ENCODE assay signal across 8 cellular contexts in the genomic region with DNA sequence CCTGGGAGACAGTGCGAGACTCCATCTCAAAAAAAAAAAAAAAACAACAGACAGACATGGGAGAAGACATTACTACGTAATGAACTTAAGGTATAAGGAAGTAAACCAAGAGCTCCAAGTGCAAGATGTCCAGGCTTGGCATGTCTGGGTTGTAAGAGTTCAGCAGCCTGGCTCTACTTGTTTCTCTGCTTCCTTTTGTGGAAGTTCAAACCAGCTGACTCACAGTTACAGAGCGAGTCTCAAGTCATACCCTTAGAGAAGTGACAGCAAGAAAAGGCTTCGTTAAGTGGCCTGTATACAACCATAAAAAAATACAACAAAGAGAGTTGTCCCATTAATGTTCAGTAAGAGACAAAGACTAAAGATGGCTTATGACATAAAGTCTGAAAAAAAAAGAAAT. TPM values are rescaled to one million over a fixed set of nuclear protein-coding genes. Genes with fewer than 3 reads are reported as not detected.
A peak's percentile ranks its signal among the peaks of the same experiment; 100 is the strongest.
DNase-seq lines count a peak whose midpoint lies in the region; ATAC-seq and TF ChIP-seq lines count a peak whose summit lies in the region.

No MANE protein-coding gene starts in this region.

- DNase-seq in CD4-positive, alpha-beta T cell, result no peak
- DNase-seq in dorsolateral prefrontal cortex, result no peak
- DNase-seq in naive B cell, result no peak
- DNase-seq in posterior vena cava (ENCODE audit: low spot score), result no peak

- peaks cover 40% of the 10 kb centered on the region for H3K36me3 ChIP-seq in OCI-LY3 (replicated peaks; ENCODE audit: low read depth, low read length)

- peaks cover 7% of the 10 kb centered on the region for H3K79me2 ChIP-seq in OCI-LY3 (ENCODE audit: low read length)

- peak overlapping the region; percentile 90 for H3K27ac Mint-ChIP-seq in CD4-positive, alpha-beta T cell
- peak overlapping the region in 5 of 6 donors; percentile 38 to 100 (median 62) for H3K27ac Mint-ChIP-seq in naive B cell

- H3K4me3 Mint-ChIP-seq in CD4-positive, alpha-beta T cell, result peak overlapping the region; percentile 100
- peak overlapping the region; percentile 33 to 99 (median 96) for H3K4me3 Mint-ChIP-seq in naive B cell

- H2AFZ ChIP-seq in OCI-LY3 (ENCODE audit: low read depth, low read length), result no peak overlapping the region

- peaks cover 27% of the 10 kb centered on the region for H3K4me1 ChIP-seq in OCI-LY3 (ENCODE audit: low read length)

- no peaks in the 10 kb centered on the region for H3K27me3 Mint-ChIP-seq in CD4-positive, alpha-beta T cell
- no peaks in the 10 kb centered on the region for H3K27me3 Mint-ChIP-seq in naive B cell

- peaks cover 72% of the 10 kb centered on the region for H3K36me3 Mint-ChIP-seq in CD4-positive, alpha-beta T cell (ENCODE audit: low read depth)
- peaks cover 0 to 8% of the 10 kb centered on the region in 2 donors for H3K36me3 Mint-ChIP-seq in naive B cell

- no peaks in the 10 kb centered on the region for H3K9me3 Mint-ChIP-seq in CD4-positive, alpha-beta T cell
- H3K9me3 Mint-ChIP-seq in naive B cell, result no peaks in the 10 kb centered on the region

- intact Hi-C loops in CD4-positive, alpha-beta T cell (cut with DNase I, micrococcal nuclease), result loop anchor here (2.0 to 10.0 kb wide), 4 partner anchors 25 to 147 kb away; partner anchors contain the start of genes GON4L (in 1 of the 2), KHDC4 (in 1 of the 2) and SYT11 (in 1 of the 2)
- intact Hi-C loops in dorsolateral prefrontal cortex (cut with DNase I) (loop anchor here (2.0 to 5.0 kb wide), 3 partner anchors 38 to 51 kb away; partner anchors contain the start of gene SYT11 (in 1 of the 2)), posterior vena cava (cut with DNase I) (no loop called here)

- H3K4me1 Mint-ChIP-seq in CD4-positive, alpha-beta T cell (ENCODE audit: low read depth), result peaks cover 28% of the 10 kb centered on the region
- peaks cover 18 to 22% (median 21%) of the 10 kb centered on the region in 3 donors for H3K4me1 Mint-ChIP-seq in naive B cell

- no peak for TF ChIP-seq CTCF in CD4-positive, alpha-beta T cell (IDR thresholded peaks at IDR 0.05)
- TF ChIP-seq CTCF in OCI-LY3 (IDR thresholded peaks at IDR 0.05; ENCODE audit: low read depth, low read length) (no peak), dorsolateral prefrontal cortex (IDR thresholded peaks at IDR 0.05 in 54 of 56, conservative IDR thresholded peaks at IDR 0.05 in 2 of 56; ENCODE audit: low read depth in 1 of 56, partially characterized antibody in 56 of 56) (no peak)

- no peak overlapping the region; the same call in 1 of the 2 replicates for H3K9ac ChIP-seq in OCI-LY3 (ENCODE audit: low read length)

- no peak for ATAC-seq in CD4-positive, alpha-beta T cell (ENCODE audit: poor library complexity)
- ATAC-seq in naive B cell (ENCODE audit: low read depth in 2 of 2) (peak in 1 of 2 donors; percentile 17), GM19351 (IDR thresholded peaks at IDR 0.05; ENCODE audit: unreplicated experiment) (no peak), GM21786 (IDR thresholded peaks at IDR 0.05; ENCODE audit: unreplicated experiment) (no peak), HG02981 (IDR thresholded peaks at IDR 0.05; ENCODE audit: unreplicated experiment) (no peak)

- no peaks in the 10 kb centered on the region for H3K9me3 ChIP-seq in CD4-positive, alpha-beta T cell (ENCODE audit: control insufficient read depth, low read length)
- H3K9me3 ChIP-seq in OCI-LY3 (ENCODE audit: insufficient read depth, low read length), result no peaks in the 10 kb centered on the region

- POLR2A ChIA-PET in CD4-positive, alpha-beta T cell (lab: Charles Lee), result interaction anchor here (0.6 to 1.3 kb wide), 2 partner anchors 51 to 366 kb away, joined by 3 to 4 read pairs; partner anchors contain the start of gene SYT11

- H3K4me2 ChIP-seq in OCI-LY3 (ENCODE audit: low read length), result peak overlapping the region; percentile 75

- no peaks in the 10 kb centered on the region for H3K27me3 ChIP-seq in CD4-positive, alpha-beta T cell (ENCODE audit: control insufficient read depth, insufficient read depth, low read length)
- no peaks in the 10 kb centered on the region for H3K27me3 ChIP-seq in OCI-LY3 (ENCODE audit: low read depth, low read length)
- H3K27me3 ChIP-seq in dorsolateral prefrontal cortex, result no peaks in the 10 kb centered on the region

- H3K4me3 ChIP-seq in OCI-LY3 (ENCODE audit: low read length), result peak overlapping the region; percentile 81; the same call in 1 of the 2 replicates
- H3K4me3 ChIP-seq in dorsolateral prefrontal cortex, result peak overlapping the region in 54 of 59 donors; percentile 59 to 92 (median 79)

- CTCF ChIA-PET in CD4-positive, alpha-beta T cell (lab: Charles Lee), result interaction anchor here (0.7 to 1.2 kb wide), 2 partner anchors 8 to 80 kb away, joined by 3 read pairs; no protein-coding TSS in a partner anchor

- H3K27ac ChIP-seq in CD4-positive, alpha-beta T cell (ENCODE audit: low read depth, low read length), result no peak overlapping the region
- H3K27ac ChIP-seq in OCI-LY3 (ENCODE audit: low read length), result no peak overlapping the region
- peak overlapping the region in 50 of 59 donors; percentile 38 to 97 (median 92) for H3K27ac ChIP-seq in dorsolateral prefrontal cortex

- H4K20me1 ChIP-seq in OCI-LY3 (ENCODE audit: insufficient read depth, low read length), result no peaks in the 10 kb centered on the region

RNA-seq across cellular contexts. Expression of gene RIT1, which starts 1.3 kb away (rescaled TPM):
- total RNA-seq in CD4-positive, alpha-beta T cell, result 10 to 100 TPM; 66.2 to 67.0 TPM
- 10 to 100 TPM; 13.3 to 34.9 (median 21.2) TPM for total RNA-seq in dorsolateral prefrontal cortex
- 10 to 100 TPM in 5 of 6 donors, 1 to 10 TPM in 1; 5.2 to 30.0 (median 20.9) TPM for polyA plus RNA-seq in naive B cell (ENCODE audit: low read depth in 6 of 6)
- 10 to 100 TPM; 34.1 to 36.2 TPM for total RNA-seq in posterior vena cava

RNA-seq across cellular contexts. Expression of gene KHDC4, which starts 24.3 kb away (rescaled TPM):
- 10 to 100 TPM; 56.6 to 60.8 TPM for total RNA-seq in CD4-positive, alpha-beta T cell
- total RNA-seq in dorsolateral prefrontal cortex (10 to 100 TPM; 33.7 to 80.2 (median 50.9) TPM), posterior vena cava (10 to 100 TPM; 28.6 to 28.8 TPM)
- 10 to 100 TPM in 1 of 6 donors, 1 to 10 TPM in 5; 5.5 to 10.7 (median 7.2) TPM for polyA plus RNA-seq in naive B cell (ENCODE audit: low read depth in 6 of 6)

RNA-seq across cellular contexts. Expression of gene RXFP4, which starts 31.5 kb away (rescaled TPM):
- total RNA-seq in CD4-positive, alpha-beta T cell, result not detected
- total RNA-seq in dorsolateral prefrontal cortex (not detected), posterior vena cava (not detected)
- 1 to 10 TPM in 1 of 6 donors, under 1 TPM in 2, not detected in 3; 0.21 to 1.2 (median 0.36) TPM for polyA plus RNA-seq in naive B cell (ENCODE audit: low read depth in 6 of 6)

RNA-seq across cellular contexts. Expression of gene SYT11, which starts 50.5 kb away (rescaled TPM):
- total RNA-seq in CD4-positive, alpha-beta T cell, result 1 to 10 TPM; 6.1 to 6.3 TPM
- total RNA-seq in dorsolateral prefrontal cortex (100 to 1,000 TPM; 201 to 462 (median 357) TPM), posterior vena cava (10 to 100 TPM; 20.8 to 23.9 TPM)
- polyA plus RNA-seq in naive B cell (ENCODE audit: low read depth in 6 of 6), result 10 to 100 TPM in 1 of 6 donors, 1 to 10 TPM in 5; 1.4 to 10.9 (median 2.5) TPM

RNA-seq across cellular contexts. Expression of gene GON4L, which starts 52.9 kb away (rescaled TPM):
- 10 to 100 TPM; 71.0 to 77.0 TPM for total RNA-seq in CD4-positive, alpha-beta T cell
- total RNA-seq in dorsolateral prefrontal cortex (100 to 1,000 TPM in 1 of 120 experiments, 10 to 100 TPM in 119; 52.2 to 105 (median 72.7) TPM), posterior vena cava (10 to 100 TPM; 44.3 to 48.2 TPM)
- 10 to 100 TPM in 5 of 6 donors, 1 to 10 TPM in 1; 9.6 to 64.4 (median 30.7) TPM for polyA plus RNA-seq in naive B cell (ENCODE audit: low read depth in 6 of 6)

Comparison
In these comparisons a context has a peak if more than half of its experiments do, and no peak if none do; other contexts are left out.
1. H3K27ac ChIP-seq: peak in dorsolateral prefrontal cortex (50 of 59); none in CD4-positive, alpha-beta T cell (single experiment) and OCI-LY3 (single experiment).
2. intact Hi-C loops: an anchor here in CD4-positive, alpha-beta T cell (2.0 to 10.0 kb wide) and dorsolateral prefrontal cortex (2.0 to 5.0 kb wide); none called in posterior vena cava.